ENCODE assay signal across 20 cellular contexts in the genomic region with DNA sequence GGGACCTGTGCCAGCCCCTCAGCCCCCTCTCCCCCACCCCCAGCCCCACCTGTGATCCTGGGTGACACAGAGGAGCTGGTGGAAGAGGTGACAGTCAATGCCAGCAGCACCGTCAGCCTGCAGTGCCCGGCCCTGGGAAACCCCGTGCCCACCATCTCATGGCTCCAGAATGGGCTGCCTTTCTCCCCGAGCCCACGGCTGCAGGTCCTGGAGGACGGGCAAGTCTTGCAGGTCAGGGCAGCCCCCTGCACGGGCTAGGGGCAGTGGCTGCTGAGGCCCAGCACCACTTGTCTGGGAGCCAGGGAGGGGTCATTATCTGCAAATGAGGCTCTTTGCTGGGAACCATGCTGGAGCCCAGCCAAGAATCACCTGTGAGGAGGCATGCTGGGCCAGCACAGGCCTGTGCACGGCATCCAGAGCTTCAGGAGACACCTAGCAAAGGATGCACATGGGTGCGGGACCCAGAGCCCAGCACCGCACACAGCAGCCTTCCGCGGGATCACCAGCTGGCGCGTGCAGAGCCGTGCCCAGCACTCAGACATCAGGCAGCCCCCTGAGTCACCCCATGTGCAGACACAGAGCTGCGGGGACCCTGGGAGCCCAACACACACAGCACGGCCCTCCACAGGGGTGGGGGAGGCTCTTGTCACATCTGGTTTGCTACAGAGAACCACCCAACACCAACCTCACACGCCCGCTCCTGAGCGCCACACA.
"Had no signal": no experiment of that assay in that cellular context is flagged by ENCODE, and none has a peak within 500 bp of the region (broad histone marks: within the 10 kb centered on the region; RNA-seq: fewer than 3 reads in every experiment).

No MANE protein-coding gene starts in this region.

- H3K27me3 ChIP-seq: body of pancreas, pancreas, upper lobe of right lung had no signal

- H3K4me3 ChIP-seq: body of pancreas, coronary artery, left ventricle myocardium inferior, mucosa of descending colon, pancreas, thoracic aorta, upper lobe of right lung had no signal

- H3K4me1 ChIP-seq: body of pancreas, left ventricle myocardium inferior, pancreas, upper lobe of right lung had no signal

- H3K9me3 ChIP-seq: body of pancreas, left ventricle myocardium inferior, mucosa of descending colon, pancreas, thoracic aorta, upper lobe of right lung had no signal

- DNase-seq: activated CD4-positive, alpha-beta T cell treated with anti-CD3 and anti-CD28 coated beads, Interleukin-2, amount 10 ng/mL, durations not matched to agents 24 days and 14 days; activated CD4-positive, CD25-positive, alpha-beta regulatory T cell; activated CD8-positive, alpha-beta memory T cell treated with anti-CD3 and anti-CD28 coated beads, Interleukin-2, amount 50 U/mL, for 48 hours; activated naive CD8-positive, alpha-beta T cell treated with anti-CD3 and anti-CD28 coated beads for 36 hours; activated T-cell treated with anti-CD3 and anti-CD28 coated beads, Interleukin-2, amount 50 U/mL, for 72 hours; amygdala; central memory CD4-positive, alpha-beta T cell; foreskin fibroblast; hippocampal formation; left ventricle myocardium inferior; mucosa of descending colon; naive thymus-derived CD4-positive, alpha-beta T cell; stimulated activated CD4-positive, alpha-beta T cell treated with anti-CD3 and anti-CD28 coated beads, Interleukin-12 subunit alpha, Interleukin-12 subunit beta, amount 100 ng/mL, for 4 hours; stimulated activated CD4-positive, alpha-beta T cell treated with anti-CD3 and anti-CD28 coated beads, Interleukin-2, amount 100 ng/mL, for 24 hours; upper lobe of right lung had no signal

- H3K27ac ChIP-seq: body of pancreas, coronary artery, left ventricle myocardium inferior, pancreas, thoracic aorta, upper lobe of right lung had no signal

- H3K36me3 ChIP-seq: left ventricle myocardium inferior, pancreas, thoracic aorta, upper lobe of right lung had no signal

- ATAC-seq: activated T-cell treated with anti-CD3 and anti-CD28 coated beads, Interleukin-2, amount 50 U/mL, for 72 hours; body of pancreas; naive thymus-derived CD4-positive, alpha-beta T cell; pancreas; stimulated activated effector memory CD8-positive, alpha-beta T cell treated with anti-CD3 and anti-CD28 coated beads, Interleukin-12 subunit alpha, Interleukin-12 subunit beta, amount 100 ng/mL, for 72 hours; upper lobe of right lung had no signal
